Comparison of ENCODE assay signal across 25 cellular contexts in the genomic region with DNA sequence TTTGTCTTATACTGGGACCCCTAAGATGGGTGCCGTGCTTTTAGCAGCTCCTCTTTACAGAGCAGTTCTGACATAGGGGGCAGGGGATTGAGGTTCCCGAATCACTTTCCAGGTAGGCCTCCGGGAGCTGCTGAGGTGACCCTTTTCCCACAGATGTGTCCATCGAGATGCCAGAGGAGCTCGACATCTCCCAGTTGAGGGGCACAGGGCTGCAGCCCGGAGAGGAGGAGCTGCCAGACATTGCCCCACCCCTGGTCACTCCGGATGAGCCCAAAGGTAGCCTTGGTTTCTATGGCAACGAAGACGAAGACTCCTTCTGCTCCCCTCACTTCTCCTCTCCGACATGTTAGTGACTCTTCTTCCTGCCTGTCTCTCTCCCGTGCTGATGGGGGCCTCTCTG. TPM values are rescaled to one million over a fixed set of nuclear protein-coding genes. Genes with fewer than 3 reads are reported as not detected.
"Had no signal": no experiment of that assay in that cellular context is flagged by ENCODE, and none has a peak within 500 bp of the region (broad histone marks: within the 10 kb centered on the region; RNA-seq: fewer than 3 reads in every experiment).

No MANE protein-coding gene starts in this region.

- H3K9me3 Mint-ChIP-seq: activated naive CD4-positive, alpha-beta T cell treated with anti-CD3 and anti-CD28 coated beads, Interleukin-2, amount 50 U/mL, for 24 hours; central memory CD8-positive, alpha-beta T cell; T-cell had no signal

- DNase-seq: activated CD4-positive, alpha-beta T cell treated with anti-CD3 and anti-CD28 coated beads for 48 hours; activated CD4-positive, alpha-beta T cell treated with anti-CD3 and anti-CD28 coated beads, Interleukin-2, amount 50 U/mL, for 4 hours; activated CD4-positive, CD25-positive, alpha-beta regulatory T cell treated with anti-CD3 and anti-CD28 coated beads, Interleukin-2, amount 50 U/mL, for 72 hours; activated CD8-positive, alpha-beta memory T cell treated with anti-CD3 and anti-CD28 coated beads, Interleukin-2, amount 50 U/mL, for 48 hours; activated CD8-positive, alpha-beta T cell treated with anti-CD3 and anti-CD28 coated beads, Interleukin-2, amount 10 ng/mL, durations not matched to agents 7 days and 5 days; activated effector memory CD4-positive, alpha-beta T cell treated with Interleukin-2 at 50 U/mL for 16 hours; activated naive CD4-positive, alpha-beta T cell; activated T-cell treated with anti-CD3 and anti-CD28 coated beads, Interleukin-2, amount 50 U/mL, for 1 hour; aorta; body of pancreas; NCI-H1092; NCI-H1417; NCI-H1930; NCI-H2171; NCI-H2227 treated with DMSO at 0.1 percent for 48 hours; NCI-H526; NCI-H774; SIG-M5; T-cell had no signal

- H3K27ac Mint-ChIP-seq: activated CD8-positive, alpha-beta T cell treated with anti-CD3 and anti-CD28 coated beads, Interleukin-2, amount 10 ng/mL, durations not matched to agents 7 days and 5 days; activated naive CD4-positive, alpha-beta T cell treated with anti-CD3 and anti-CD28 coated beads, Interleukin-2, amount 50 U/mL, for 24 hours; T-cell had no signal

- H3K27ac ChIP-seq: body of pancreas, KMS-11, SK-N-MC had no signal

- H3K4me3 ChIP-seq: body of pancreas, SK-N-MC had no signal

- H3K4me2 ChIP-seq: KMS-11 had no signal

- H3K27me3 Mint-ChIP-seq: activated naive CD4-positive, alpha-beta T cell treated with anti-CD3 and anti-CD28 coated beads, Interleukin-2, amount 50 U/mL, for 24 hours; central memory CD8-positive, alpha-beta T cell; T-cell had no signal

- H3K27me3 ChIP-seq: body of pancreas had no signal

- H3K9me3 ChIP-seq: body of pancreas had no signal

- H3K9ac ChIP-seq: KMS-11 had no signal

- H3K4me3 Mint-ChIP-seq: activated CD8-positive, alpha-beta T cell treated with anti-CD3 and anti-CD28 coated beads, Interleukin-2, amount 10 ng/mL, durations not matched to agents 7 days and 5 days; activated naive CD4-positive, alpha-beta T cell treated with anti-CD3 and anti-CD28 coated beads, Interleukin-2, amount 50 U/mL, for 24 hours; central memory CD8-positive, alpha-beta T cell; T-cell had no signal

- FAIRE-seq: bronchial epithelial cell had no signal

- H3K4me1 Mint-ChIP-seq: activated naive CD4-positive, alpha-beta T cell treated with anti-CD3 and anti-CD28 coated beads, Interleukin-2, amount 50 U/mL, for 24 hours had no signal

RNA-seq across cellular contexts. Expression of gene GNB3, which starts 22.3 kb away (rescaled TPM):
- total RNA-seq: MCF 10A had no signal
